In the genomic region with DNA sequence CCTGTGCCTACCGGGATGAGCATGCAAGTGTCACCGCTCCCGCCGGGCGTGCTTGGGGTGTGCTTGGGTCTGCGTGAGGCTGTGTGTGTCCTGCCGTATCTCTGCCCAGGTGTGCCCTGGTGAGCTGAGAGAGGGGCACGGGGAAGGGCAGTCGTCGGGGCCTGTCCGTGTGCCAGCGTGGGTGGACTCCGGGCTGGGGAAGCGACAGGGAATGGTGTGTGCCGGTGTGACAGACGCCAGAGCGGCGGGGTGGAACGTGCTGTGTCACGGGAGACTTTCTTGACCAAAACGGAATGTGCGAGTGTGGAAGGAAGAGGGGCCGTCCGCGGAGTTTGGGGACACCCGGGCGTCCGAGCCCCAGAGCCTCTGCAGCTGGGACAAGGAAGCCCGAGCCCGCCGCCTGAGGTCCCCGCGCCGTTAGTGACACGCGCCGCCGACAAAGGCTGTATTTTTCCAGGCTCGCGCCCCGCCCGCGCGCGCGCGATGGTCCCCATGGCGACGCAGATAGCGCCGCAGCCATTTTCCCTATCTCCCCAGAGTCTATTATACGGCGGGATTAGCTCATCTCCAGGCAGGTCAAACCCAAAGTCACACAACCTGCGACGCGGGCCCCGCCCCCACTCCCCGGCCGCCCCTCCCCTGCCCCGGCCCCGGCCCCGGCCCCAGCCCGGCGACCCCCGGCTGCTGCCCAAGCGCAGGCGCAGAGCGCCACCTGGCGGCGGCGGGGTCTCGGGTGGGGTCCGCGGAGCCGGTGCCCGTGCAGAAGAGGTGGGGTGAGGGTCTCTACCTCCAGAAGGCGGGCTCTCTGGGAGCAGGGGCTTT, we compare ENCODE assay signal across 8 cellular contexts. TPM values are rescaled to one million over a fixed set of nuclear protein-coding genes. Genes with fewer than 3 reads are reported as not detected.
DNase-seq lines count a peak whose midpoint lies in the region; ATAC-seq and TF ChIP-seq lines count a peak whose summit lies in the region.

No MANE protein-coding gene starts in this region.

- no peaks in the 10 kb centered on the region for H3K36me3 Mint-ChIP-seq in activated CD8-positive, alpha-beta T cell treated with anti-CD3 and anti-CD28 coated beads, Interleukin-2, amount 10 ng/mL, durations not matched to agents 7 days and 5 days (ENCODE audit: low read depth)

- H3K36me3 ChIP-seq in HAP-1 (replicated peaks) (peaks cover 6% of the 10 kb centered on the region), mucosa of descending colon (ENCODE audit: low read depth) (no peaks in the 10 kb centered on the region)
- no peaks in the 10 kb centered on the region for H3K36me3 ChIP-seq in effector memory CD4-positive, alpha-beta T cell (ENCODE audit: control insufficient read depth, insufficient read depth, low read length)

- CTCF ChIA-PET in activated CD8-positive, alpha-beta T cell treated with anti-CD3 and anti-CD28 coated beads, Interleukin-2, amount 10 ng/mL, durations not matched to agents 7 days and 5 days (lab: Charles Lee): interaction anchor here (0.7 to 3.2 kb wide), 7 partner anchors 12 to 402 kb away, joined by 3 to 45 read pairs (median 3); no protein-coding TSS in a partner anchor

- peak; percentile 49 to 53 for DNase-seq in AML-193 (lab: John Stamatoyannopoulos, UW)
- DNase-seq in HAP-1 (ENCODE audit: low spot score in 2 of 2): peak; percentile 83 to 87
- peak; percentile 54 for DNase-seq in NCI-H774 (lab: John Stamatoyannopoulos, UW)
- DNase-seq in activated CD8-positive, alpha-beta T cell treated with anti-CD3 and anti-CD28 coated beads, Interleukin-2, amount 10 ng/mL, durations not matched to agents 7 days and 5 days: peak; percentile 71
- peak; percentile 14 to 48 (median 37) for DNase-seq in effector memory CD4-positive, alpha-beta T cell
- DNase-seq in mucosa of descending colon: peak; percentile 62 to 78 (median 78)
- peak; percentile 29 to 35 for DNase-seq in stimulated activated CD8-positive, alpha-beta memory T cell treated with anti-CD3 and anti-CD28 coated beads, Interleukin-4, amount 100 ng/mL, for 4 hours (ENCODE audit: low read depth in 2 of 2, low spot score in 1 of 2)

- H3K9me3 Mint-ChIP-seq in activated CD8-positive, alpha-beta T cell treated with anti-CD3 and anti-CD28 coated beads, Interleukin-2, amount 10 ng/mL, durations not matched to agents 7 days and 5 days (ENCODE audit: insufficient read depth): no peaks in the 10 kb centered on the region

- H3K9me3 ChIP-seq in HAP-1 (no peaks in the 10 kb centered on the region), mucosa of descending colon (no peaks in the 10 kb centered on the region)
- H3K9me3 ChIP-seq in effector memory CD4-positive, alpha-beta T cell (ENCODE audit: control insufficient read depth, low read length): no peaks in the 10 kb centered on the region

- in situ Hi-C loops in HAP-1 (cut with MboI; ENCODE audit: low sequenced_read_pairs): no loop called here

- no peak overlapping the region for H3K27ac Mint-ChIP-seq in activated CD8-positive, alpha-beta T cell treated with anti-CD3 and anti-CD28 coated beads, Interleukin-2, amount 10 ng/mL, durations not matched to agents 7 days and 5 days

- H3K4me1 ChIP-seq in HAP-1 (peaks cover 17% of the 10 kb centered on the region), mucosa of descending colon (ENCODE audit: low read depth) (peaks cover 18% of the 10 kb centered on the region)
- peaks cover 14% of the 10 kb centered on the region for H3K4me1 ChIP-seq in effector memory CD4-positive, alpha-beta T cell (ENCODE audit: control insufficient read depth, insufficient read depth, low read length, poor library complexity, severe bottlenecking)

- H3K4me1 Mint-ChIP-seq in activated CD8-positive, alpha-beta T cell treated with anti-CD3 and anti-CD28 coated beads, Interleukin-2, amount 10 ng/mL, durations not matched to agents 7 days and 5 days (ENCODE audit: low read depth): peaks cover 4% of the 10 kb centered on the region

- intact Hi-C loops in mucosa of descending colon (cut with DNase I, micrococcal nuclease): no loop called here

- peak; percentile 72 for ATAC-seq in activated CD8-positive, alpha-beta T cell treated with anti-CD3 and anti-CD28 coated beads, Interleukin-2, amount 10 ng/mL, durations not matched to agents 7 days and 5 days
- ATAC-seq in mucosa of descending colon (peak; percentile 74), HG02981 (IDR thresholded peaks at IDR 0.05; ENCODE audit: unreplicated experiment) (no peak)

- peak; percentile 42 for TF ChIP-seq CTCF in mucosa of descending colon (IDR thresholded peaks at IDR 0.05)

- POLR2A ChIA-PET in activated CD8-positive, alpha-beta T cell treated with anti-CD3 and anti-CD28 coated beads, Interleukin-2, amount 10 ng/mL, durations not matched to agents 7 days and 5 days (lab: Charles Lee): no interaction called here

- no peaks in the 10 kb centered on the region for H3K27me3 ChIP-seq in HAP-1 (ENCODE audit: low read depth)
- peaks cover 25% of the 10 kb centered on the region for H3K27me3 ChIP-seq in effector memory CD4-positive, alpha-beta T cell (replicated peaks; ENCODE audit: control insufficient read depth, insufficient read depth, low read length, poor library complexity, severe bottlenecking)

- peak overlapping the region; percentile 66 for H3K4me3 Mint-ChIP-seq in activated CD8-positive, alpha-beta T cell treated with anti-CD3 and anti-CD28 coated beads, Interleukin-2, amount 10 ng/mL, durations not matched to agents 7 days and 5 days

- H3K27ac ChIP-seq in effector memory CD4-positive, alpha-beta T cell (ENCODE audit: insufficient read depth, low read length, poor library complexity, severe bottlenecking): no peak overlapping the region

- H3K4me3 ChIP-seq in HAP-1 (peak overlapping the region; percentile 34), mucosa of descending colon (no peak overlapping the region)
- H3K4me3 ChIP-seq in effector memory CD4-positive, alpha-beta T cell (ENCODE audit: insufficient read depth, low read depth, low read length, poor library complexity, severe bottlenecking): peak overlapping the region; percentile 51

- peaks cover 42% of the 10 kb centered on the region for H3K27me3 Mint-ChIP-seq in activated CD8-positive, alpha-beta T cell treated with anti-CD3 and anti-CD28 coated beads, Interleukin-2, amount 10 ng/mL, durations not matched to agents 7 days and 5 days (ENCODE audit: low read depth)

RNA-seq across cellular contexts. Expression of a gene that starts 4.5 kb away (rescaled TPM):
- not detected for total RNA-seq in activated CD8-positive, alpha-beta T cell treated with anti-CD3 and anti-CD28 coated beads, Interleukin-2, amount 10 ng/mL, durations not matched to agents 7 days and 5 days
- 10 to 100 TPM in 1 of 3 donors, 1 to 10 TPM in 2; 1.6 to 10.1 (median 8.8) TPM for total RNA-seq in mucosa of descending colon

RNA-seq across cellular contexts. Expression of a gene that starts 30.8 kb away (rescaled TPM):
- not detected for total RNA-seq in activated CD8-positive, alpha-beta T cell treated with anti-CD3 and anti-CD28 coated beads, Interleukin-2, amount 10 ng/mL, durations not matched to agents 7 days and 5 days
- not detected for total RNA-seq in mucosa of descending colon

Comparison
In these comparisons a context has a peak if more than half of its experiments do, and no peak if none do; other contexts are left out.
1. DNase-seq: peak in every context shown above with its lines; median percentile 85 in HAP-1; 78 in mucosa of descending colon; 71 in activated CD8-positive, alpha-beta T cell treated with anti-CD3 and anti-CD28 coated beads, Interleukin-2, amount 10 ng/mL, durations not matched to agents 7 days and 5 days; 54 in NCI-H774; 51 in AML-193; 37 in effector memory CD4-positive, alpha-beta T cell; 32 in stimulated activated CD8-positive, alpha-beta memory T cell treated with anti-CD3 and anti-CD28 coated beads, Interleukin-4, amount 100 ng/mL, for 4 hours.